In the genomic region with DNA sequence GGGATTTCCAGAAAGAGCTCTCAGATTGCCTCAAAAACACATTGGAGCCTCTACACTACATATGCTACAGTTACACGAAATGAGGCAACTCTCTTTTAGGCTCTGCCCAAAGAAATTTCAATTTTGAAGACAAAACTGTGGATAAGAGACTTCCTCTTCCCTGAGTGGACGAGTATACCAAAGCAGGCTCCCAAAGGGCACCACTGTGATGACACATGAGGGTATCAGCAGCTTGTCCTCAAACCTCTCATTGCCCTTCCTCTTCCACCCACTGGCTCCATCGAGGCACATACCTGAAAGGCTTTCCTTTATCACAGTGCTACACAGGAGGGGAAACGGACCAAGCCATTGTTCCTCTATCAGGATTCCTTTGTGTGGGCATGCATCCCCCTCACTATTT, we compare ENCODE assay signal across 19 cellular contexts. TPM values are rescaled to one million over a fixed set of nuclear protein-coding genes. Genes with fewer than 3 reads are reported as not detected.
DNase-seq lines count a peak whose midpoint lies in the region; ATAC-seq, FAIRE-seq and TF ChIP-seq lines count a peak whose summit lies in the region.
"Had no signal": no experiment of that assay in that cellular context is flagged by ENCODE, and none has a peak within 500 bp of the region (broad histone marks: within the 10 kb centered on the region; RNA-seq: fewer than 3 reads in every experiment).

No MANE protein-coding gene starts in this region.

- POLR2A ChIA-PET in WTC11 (lab: Charles Lee), result no interaction called here

- peaks cover 26 to 100% (median 90%) of the 10 kb centered on the region in 9 donors for H3K4me1 ChIP-seq in heart right ventricle
- peaks cover 95 to 99% of the 10 kb centered on the region in 2 donors for H3K4me1 ChIP-seq in gastrocnemius medialis

- H3K4me3 ChIP-seq in heart right ventricle (no peak overlapping the region), gastrocnemius medialis (no peak overlapping the region)
- H3K4me3 ChIP-seq: BLaER1 treated with 17β-estradiol and CSF1 and Interleukin-3, amounts not matched to agents 10 nM and 100 nM; GM12878; GM23248 had no signal

- FAIRE-seq in GM19239 (lab: Jason Lieb, UNC), result peak; percentile 4
- FAIRE-seq: GM12878, GM18507, H54 had no signal

- no peaks in the 10 kb centered on the region for H3K9me3 Mint-ChIP-seq in WTC11
- H3K9me3 Mint-ChIP-seq: CD4-positive, alpha-beta T cell had no signal

- no peaks in the 10 kb centered on the region for H3K27me3 Mint-ChIP-seq in WTC11 (ENCODE audit: low read depth)
- H3K27me3 Mint-ChIP-seq: CD4-positive, alpha-beta T cell had no signal

- intact Hi-C loops in heart right ventricle (cut with DNase I), result no loop called here
- intact Hi-C loops in left ventricle myocardium superior (cut with micrococcal nuclease), result no loop called here
- intact Hi-C loops in gastrocnemius medialis (cut with DNase I; ENCODE audit: low total_unique reads), result loop anchor here (10.0 kb wide), 1 partner anchor 920 kb away; no protein-coding TSS in a partner anchor

- ATAC-seq in heart right ventricle (peak in 2 of 8 donors; percentile 2 to 3), left ventricle myocardium superior (no peak), gastrocnemius medialis (no peak), WTC11 (no peak)
- ATAC-seq: GM12878, HCT116 had no signal

- 47 to 64% methylated on average over 4 of the region's 4 CpGs for WGBS in heart right ventricle, 2 donors

- no peak overlapping the region for H3K27ac Mint-ChIP-seq in WTC11
- H3K27ac Mint-ChIP-seq: CD4-positive, alpha-beta T cell had no signal

- peak overlapping the region in 8 of 10 donors; percentile 2 to 66 (median 47) for H3K27ac ChIP-seq in heart right ventricle
- H3K27ac ChIP-seq in gastrocnemius medialis, result peak overlapping the region; percentile 98 to 100 (median 98)
- H3K27ac ChIP-seq in substantia nigra (ENCODE audit: low read depth, low read length, poor library complexity, severe bottlenecking), result peak overlapping the region; percentile 26
- H3K27ac ChIP-seq: BLaER1 treated with 17β-estradiol and CSF1 and Interleukin-3, amounts not matched to agents 10 nM and 100 nM; GM23248; HL-60 had no signal

- H3K9me3 ChIP-seq in heart right ventricle (no peaks in the 10 kb centered on the region), gastrocnemius medialis (no peaks in the 10 kb centered on the region)
- H3K9me3 ChIP-seq: BLaER1 treated with 17β-estradiol and CSF1 and Interleukin-3, amounts not matched to agents 10 nM and 100 nM had no signal

- CTCF ChIA-PET in WTC11 (lab: Charles Lee), result interaction anchor here (0.7 kb wide), 1 partner anchor 497 kb away, joined by 3 read pairs; no protein-coding TSS in a partner anchor

- no peak for TF ChIP-seq POLR2A in gastrocnemius medialis (IDR thresholded peaks at IDR 0.05)

- H3K27me3 ChIP-seq in heart right ventricle (no peaks in the 10 kb centered on the region), gastrocnemius medialis (no peaks in the 10 kb centered on the region)
- H3K27me3 ChIP-seq: BLaER1 treated with 17β-estradiol and CSF1 and Interleukin-3, amounts not matched to agents 10 nM and 100 nM had no signal

- peaks cover 0 to 31% (median 0%) of the 10 kb centered on the region in 9 donors for H3K36me3 ChIP-seq in heart right ventricle
- H3K36me3 ChIP-seq in gastrocnemius medialis, result no peaks in the 10 kb centered on the region

- H3K36me3 Mint-ChIP-seq in WTC11, result no peaks in the 10 kb centered on the region

- no peak overlapping the region for H3K4me3 Mint-ChIP-seq in WTC11
- H3K4me3 Mint-ChIP-seq: CD4-positive, alpha-beta T cell had no signal

- in situ Hi-C loops in gastrocnemius medialis (cut with MboI; ENCODE audit: low sequenced_read_pairs in 4 of 4), result no loop called here

- peaks cover 32% of the 10 kb centered on the region for H3K4me1 Mint-ChIP-seq in WTC11

- no peak for TF ChIP-seq CTCF in heart right ventricle (IDR thresholded peaks at IDR 0.05)
- TF ChIP-seq CTCF in gastrocnemius medialis (IDR thresholded peaks at IDR 0.05 in 4 of 5, conservative IDR thresholded peaks at IDR 0.05 in 1 of 5), result no peak
- no peak for TF ChIP-seq CTCF in WTC11 (IDR thresholded peaks at IDR 0.05)

- DNase-seq in heart right ventricle, result no peak
- DNase-seq in left ventricle myocardium superior, result no peak
- no peak for DNase-seq in GM19239 (ENCODE audit: insufficient read length, low spot score)
- no peak for DNase-seq in gastrocnemius medialis
- no peak for DNase-seq in substantia nigra (lab: John Stamatoyannopoulos, UW)
- no peak for DNase-seq in effector CD4-positive, alpha-beta T cell
- no peak for DNase-seq in WTC11 (ENCODE audit: low spot score)
- DNase-seq: 8988T; ACHN; CD4-positive, alpha-beta T cell; DMS79; GM23248 had no signal

TF ChIP-seq in WTC11, 78 proteins besides CTCF, POLR2A, EP300 and RAD21:
- TF ChIP-seq, protein P1, sequence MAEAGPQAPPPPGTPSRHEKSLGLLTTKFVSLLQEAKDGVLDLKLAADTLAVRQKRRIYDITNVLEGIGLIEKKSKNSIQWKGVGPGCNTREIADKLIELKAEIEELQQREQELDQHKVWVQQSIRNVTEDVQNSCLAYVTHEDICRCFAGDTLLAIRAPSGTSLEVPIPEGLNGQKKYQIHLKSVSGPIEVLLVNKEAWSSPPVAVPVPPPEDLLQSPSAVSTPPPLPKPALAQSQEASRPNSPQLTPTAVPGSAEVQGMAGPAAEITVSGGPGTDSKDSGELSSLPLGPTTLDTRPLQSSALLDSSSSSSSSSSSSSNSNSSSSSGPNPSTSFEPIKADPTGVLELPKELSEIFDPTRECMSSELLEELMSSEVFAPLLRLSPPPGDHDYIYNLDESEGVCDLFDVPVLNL (CRISPR knock-in tag; IDR thresholded peaks at IDR 0.05; ENCODE audit: borderline replicate concordance, low read depth), result no peak
- TF ChIP-seq, protein P2, sequence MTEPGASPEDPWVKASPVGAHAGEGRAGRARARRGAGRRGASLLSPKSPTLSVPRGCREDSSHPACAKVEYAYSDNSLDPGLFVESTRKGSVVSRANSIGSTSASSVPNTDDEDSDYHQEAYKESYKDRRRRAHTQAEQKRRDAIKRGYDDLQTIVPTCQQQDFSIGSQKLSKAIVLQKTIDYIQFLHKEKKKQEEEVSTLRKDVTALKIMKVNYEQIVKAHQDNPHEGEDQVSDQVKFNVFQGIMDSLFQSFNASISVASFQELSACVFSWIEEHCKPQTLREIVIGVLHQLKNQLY (CRISPR knock-in tag; IDR thresholded peaks at IDR 0.05), result no peak
- TF ChIP-seq SMAD4 (CRISPR knock-in tag; IDR thresholded peaks at IDR 0.05) (no peak), SP1 (CRISPR knock-in tag; conservative IDR thresholded peaks at IDR 0.05) (no peak), ELF4 (CRISPR knock-in tag; IDR thresholded peaks at IDR 0.05; ENCODE audit: low read depth) (no peak), ZNF263 (CRISPR knock-in tag; IDR thresholded peaks at IDR 0.05; ENCODE audit: low read depth) (no peak), NR3C1 (CRISPR knock-in tag; conservative IDR thresholded peaks at IDR 0.05; ENCODE audit: low read depth) (no peak)
- TF ChIP-seq, protein P3, sequence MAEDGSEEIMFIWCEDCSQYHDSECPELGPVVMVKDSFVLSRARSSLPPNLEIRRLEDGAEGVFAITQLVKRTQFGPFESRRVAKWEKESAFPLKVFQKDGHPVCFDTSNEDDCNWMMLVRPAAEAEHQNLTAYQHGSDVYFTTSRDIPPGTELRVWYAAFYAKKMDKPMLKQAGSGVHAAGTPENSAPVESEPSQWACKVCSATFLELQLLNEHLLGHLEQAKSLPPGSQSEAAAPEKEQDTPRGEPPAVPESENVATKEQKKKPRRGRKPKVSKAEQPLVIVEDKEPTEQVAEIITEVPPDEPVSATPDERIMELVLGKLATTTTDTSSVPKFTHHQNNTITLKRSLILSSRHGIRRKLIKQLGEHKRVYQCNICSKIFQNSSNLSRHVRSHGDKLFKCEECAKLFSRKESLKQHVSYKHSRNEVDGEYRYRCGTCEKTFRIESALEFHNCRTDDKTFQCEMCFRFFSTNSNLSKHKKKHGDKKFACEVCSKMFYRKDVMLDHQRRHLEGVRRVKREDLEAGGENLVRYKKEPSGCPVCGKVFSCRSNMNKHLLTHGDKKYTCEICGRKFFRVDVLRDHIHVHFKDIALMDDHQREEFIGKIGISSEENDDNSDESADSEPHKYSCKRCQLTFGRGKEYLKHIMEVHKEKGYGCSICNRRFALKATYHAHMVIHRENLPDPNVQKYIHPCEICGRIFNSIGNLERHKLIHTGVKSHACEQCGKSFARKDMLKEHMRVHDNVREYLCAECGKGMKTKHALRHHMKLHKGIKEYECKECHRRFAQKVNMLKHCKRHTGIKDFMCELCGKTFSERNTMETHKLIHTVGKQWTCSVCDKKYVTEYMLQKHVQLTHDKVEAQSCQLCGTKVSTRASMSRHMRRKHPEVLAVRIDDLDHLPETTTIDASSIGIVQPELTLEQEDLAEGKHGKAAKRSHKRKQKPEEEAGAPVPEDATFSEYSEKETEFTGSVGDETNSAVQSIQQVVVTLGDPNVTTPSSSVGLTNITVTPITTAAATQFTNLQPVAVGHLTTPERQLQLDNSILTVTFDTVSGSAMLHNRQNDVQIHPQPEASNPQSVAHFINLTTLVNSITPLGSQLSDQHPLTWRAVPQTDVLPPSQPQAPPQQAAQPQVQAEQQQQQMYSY (CRISPR knock-in tag; IDR thresholded peaks at IDR 0.05), result no peak
- TF ChIP-seq, protein P4, sequence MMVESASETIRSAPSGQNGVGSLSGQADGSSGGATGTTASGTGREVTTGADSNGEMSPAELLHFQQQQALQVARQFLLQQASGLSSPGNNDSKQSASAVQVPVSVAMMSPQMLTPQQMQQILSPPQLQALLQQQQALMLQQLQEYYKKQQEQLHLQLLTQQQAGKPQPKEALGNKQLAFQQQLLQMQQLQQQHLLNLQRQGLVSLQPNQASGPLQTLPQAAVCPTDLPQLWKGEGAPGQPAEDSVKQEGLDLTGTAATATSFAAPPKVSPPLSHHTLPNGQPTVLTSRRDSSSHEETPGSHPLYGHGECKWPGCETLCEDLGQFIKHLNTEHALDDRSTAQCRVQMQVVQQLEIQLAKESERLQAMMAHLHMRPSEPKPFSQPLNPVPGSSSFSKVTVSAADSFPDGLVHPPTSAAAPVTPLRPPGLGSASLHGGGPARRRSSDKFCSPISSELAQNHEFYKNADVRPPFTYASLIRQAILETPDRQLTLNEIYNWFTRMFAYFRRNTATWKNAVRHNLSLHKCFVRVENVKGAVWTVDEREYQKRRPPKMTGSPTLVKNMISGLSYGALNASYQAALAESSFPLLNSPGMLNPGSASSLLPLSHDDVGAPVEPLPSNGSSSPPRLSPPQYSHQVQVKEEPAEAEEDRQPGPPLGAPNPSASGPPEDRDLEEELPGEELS (CRISPR knock-in tag; IDR thresholded peaks at IDR 0.05), result no peak

RNA-seq across cellular contexts. Expression of a gene that starts 11.3 kb away (rescaled TPM):
- 1,000 to 10,000 TPM; 1,320 to 2,236 (median 1,671) TPM for total RNA-seq in heart right ventricle
- polyA plus RNA-seq in heart right ventricle, result 1,000 to 10,000 TPM; 1,088 to 2,104 TPM
- total RNA-seq in left ventricle myocardium superior, result 2,067 TPM
- total RNA-seq in gastrocnemius medialis, result 1,000 to 10,000 TPM in 2 of 4 donors, 100 to 1,000 TPM in 2; 550 to 1,114 (median 879) TPM
- 1.8 to 3.1 TPM (median 2.4 TPM) in 3 replicates for total RNA-seq in WTC11 (2021)
- total RNA-seq: G401, GM12878, GM23248 had no signal
- polyA plus RNA-seq: GM23248 had no signal

RNA-seq across cellular contexts. Expression of a gene that starts 56.9 kb away (rescaled TPM):
- 10 to 100 TPM in 8 of 10 donors, 1 to 10 TPM in 2; 8.5 to 19.3 (median 11.0) TPM for total RNA-seq in heart right ventricle
- 10 to 100 TPM; 11.6 to 25.7 TPM for polyA plus RNA-seq in heart right ventricle
- total RNA-seq in left ventricle myocardium superior, result 9.3 TPM
- 10 to 100 TPM in 3 of 4 donors, 1 to 10 TPM in 1; 8.0 to 15.7 (median 12.3) TPM for total RNA-seq in gastrocnemius medialis
- total RNA-seq in WTC11 (2021), result 30.4 to 30.8 TPM (median 30.8 TPM) in 3 replicates

Comparison
In these comparisons a context has a peak if more than half of its experiments do, and no peak if none do; other contexts are left out.
1. H3K27ac ChIP-seq: peak in every context shown above with its lines; median percentile 98 in gastrocnemius medialis; 47 in heart right ventricle; 26 in substantia nigra.
2. RNA of a gene that starts 11.3 kb away (total RNA-seq): 2,067 TPM in left ventricle myocardium superior (single experiment), 1,320 to 2,236 TPM in heart right ventricle and 550 to 1,114 TPM in gastrocnemius medialis; 1.8 to 3.1 TPM in WTC11; every median in the first group is over 100 times any median in the second.